ENCODE assay signal across 1 cellular context in genomic region chr13:29319451-29319850, GRCh38.
TF ChIP-seq lines count a peak whose summit lies in the region.

No MANE protein-coding gene starts in this region.

TF ChIP-seq in GM23338, 12 proteins besides CTCF, POLR2A, EP300 and RAD21 (continued from another document):
- TF ChIP-seq ZNF462 (CRISPR knock-in tag; IDR thresholded peaks at IDR 0.05), result no peak
- TF ChIP-seq JUNB (IDR thresholded peaks at IDR 0.05; ENCODE audit: unreplicated experiment), result no peak
- no peak for TF ChIP-seq STAT1 (IDR thresholded peaks at IDR 0.05; ENCODE audit: unreplicated experiment)
- TF ChIP-seq CREB1 (CRISPR knock-in tag; IDR thresholded peaks at IDR 0.05; ENCODE audit: low read depth), result no peak
- no peak for TF ChIP-seq EZH2 (IDR thresholded peaks at IDR 0.05; ENCODE audit: low read depth, unreplicated experiment)
- no peak for TF ChIP-seq ZNF331 (CRISPR knock-in tag; IDR thresholded peaks at IDR 0.05; ENCODE audit: low read depth)
